Comparison of ENCODE assay signal across 20 cellular contexts in genomic region chr2:151103551-151103950, GRCh38.
"Had no signal": no experiment of that assay in that cellular context is flagged by ENCODE, and none has a peak within 500 bp of the region (broad histone marks: within the 10 kb centered on the region; RNA-seq: fewer than 3 reads in every experiment).

No MANE protein-coding gene starts in this region.

- H3K9me3 ChIP-seq: SK-N-SH had no signal

- H3K4me2 ChIP-seq: SK-N-SH had no signal

- H3K27ac ChIP-seq: RWPE1 had no signal

- H3K36me3 ChIP-seq: MG63 had no signal

- ATAC-seq: Panc1 had no signal

- H3K4me3 ChIP-seq: MG63 had no signal

- H3K9me2 ChIP-seq: SK-N-SH had no signal

- DNase-seq: Karpas-422, KG1, MG63, NCI-H1092 treated with DMSO at 0.1 percent for 48 hours, NCI-H1436, NCI-H187, NCI-H2029, NCI-H2081 treated with DMSO at 0.1 percent for 48 hours, NCI-H2171, NCI-H226, NCI-H446, NCI-H510A, NCI-H524 treated with DMSO at 0.1 percent for 48 hours, NCI-H69, NCI-H774, SHP77, SK-N-SH, T-helper 2 cell had no signal

- H3K9ac ChIP-seq: SK-N-SH had no signal

- H3K27me3 ChIP-seq: MG63 had no signal
